Comparison of ENCODE assay signal across 36 cellular contexts in the genomic region with DNA sequence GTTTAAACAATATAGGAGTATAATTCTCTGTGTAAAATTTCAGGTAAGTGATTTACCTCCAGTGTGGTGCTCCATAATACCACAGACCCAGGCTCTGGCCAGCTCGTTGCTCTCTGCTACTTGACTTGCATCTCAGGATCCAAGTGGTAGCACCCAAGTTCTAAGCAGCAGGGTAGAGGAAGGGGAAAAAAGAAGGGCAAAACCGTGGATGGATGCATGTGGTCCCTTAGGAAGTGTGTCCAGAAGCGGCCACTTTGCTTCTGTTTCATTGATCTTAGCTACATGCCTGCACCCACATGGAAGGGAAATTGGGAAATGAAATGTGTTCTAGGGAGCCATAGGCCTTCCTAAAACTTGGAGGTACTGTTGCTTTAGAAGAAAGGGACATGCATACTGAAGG. TPM values are rescaled to one million over a fixed set of nuclear protein-coding genes. Genes with fewer than 3 reads are reported as not detected.
"Had no signal": no experiment of that assay in that cellular context is flagged by ENCODE, and none has a peak within 500 bp of the region (broad histone marks: within the 10 kb centered on the region; RNA-seq: fewer than 3 reads in every experiment).

No MANE protein-coding gene starts in this region.

- H3K36me3 ChIP-seq: MG63 had no signal

- H3K27me3 ChIP-seq: MG63 had no signal

- DNase-seq: Karpas-422, Kasumi-1, MG63, MM.1S, MV-4-11, NCI-H1048, NCI-H1092, NCI-H1092 treated with DMSO at 0.1 percent for 48 hours, NCI-H1105, NCI-H1105 treated with DMSO at 0.1 percent for 48 hours, NCI-H1417, NCI-H1417 treated with DMSO at 0.1 percent for 48 hours, NCI-H1436, NCI-H1436 treated with DMSO at 0.1 percent for 48 hours, NCI-H146, NCI-H1694, NCI-H1694 treated with DMSO at 0.1 percent for 48 hours, NCI-H187, NCI-H187 treated with DMSO at 0.1 percent for 48 hours, NCI-H1930, NCI-H2029, NCI-H2029 treated with DMSO at 0.1 percent for 48 hours, NCI-H2081, NCI-H2081 treated with DMSO at 0.1 percent for 48 hours, NCI-H2107, NCI-H2171, NCI-H2171 treated with DMSO at 0.1 percent for 48 hours, NCI-H2227 treated with DMSO at 0.1 percent for 48 hours, NCI-H226, NCI-H345, NCI-H446, NCI-H446 treated with DMSO at 0.1 percent for 48 hours, NCI-H510A, NCI-H510A treated with DMSO at 0.1 percent for 48 hours had no signal

- H3K4me3 ChIP-seq: MG63 had no signal

- H3K27ac ChIP-seq: KMS-11 had no signal

- H3K4me2 ChIP-seq: KMS-11 had no signal

- H3K9ac ChIP-seq: KMS-11 had no signal

RNA-seq across cellular contexts. Expression of gene HMGA2, which starts 48.6 kb away (rescaled TPM):
- total RNA-seq: NCI-H460 had no signal
